Comparison of ENCODE assay signal across 1 cellular context in the genomic region with DNA sequence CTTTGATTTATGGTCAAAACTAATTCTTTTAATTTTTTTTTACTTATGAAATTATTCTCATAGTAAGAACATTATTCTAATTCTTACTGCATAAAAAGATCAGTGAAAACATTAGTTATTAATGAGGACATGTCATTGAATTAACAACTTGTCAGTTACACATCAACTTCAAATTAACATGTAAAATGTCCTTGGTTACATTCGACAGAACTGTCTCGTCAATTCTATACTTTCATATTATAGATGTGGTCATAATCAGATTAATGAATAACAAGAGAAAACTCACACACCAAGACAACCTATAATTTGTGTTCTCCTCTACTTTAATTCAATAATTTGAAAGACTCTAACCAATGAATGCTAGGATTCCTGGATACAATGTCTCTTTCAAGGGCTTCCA.
TF ChIP-seq lines count a peak whose summit lies in the region.

No MANE protein-coding gene starts in this region.

TF ChIP-seq in GM12878, 131 proteins besides CTCF, POLR2A, EP300 and RAD21 (continued from another document):
- TF ChIP-seq, protein P1, sequence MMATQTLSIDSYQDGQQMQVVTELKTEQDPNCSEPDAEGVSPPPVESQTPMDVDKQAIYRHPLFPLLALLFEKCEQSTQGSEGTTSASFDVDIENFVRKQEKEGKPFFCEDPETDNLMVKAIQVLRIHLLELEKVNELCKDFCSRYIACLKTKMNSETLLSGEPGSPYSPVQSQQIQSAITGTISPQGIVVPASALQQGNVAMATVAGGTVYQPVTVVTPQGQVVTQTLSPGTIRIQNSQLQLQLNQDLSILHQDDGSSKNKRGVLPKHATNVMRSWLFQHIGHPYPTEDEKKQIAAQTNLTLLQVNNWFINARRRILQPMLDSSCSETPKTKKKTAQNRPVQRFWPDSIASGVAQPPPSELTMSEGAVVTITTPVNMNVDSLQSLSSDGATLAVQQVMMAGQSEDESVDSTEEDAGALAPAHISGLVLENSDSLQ (IDR thresholded peaks at IDR 0.05) = peak; percentile 80
- peak; percentile 76 for TF ChIP-seq MTA2 (IDR thresholded peaks at IDR 0.05; ENCODE audit: low read depth)
